ENCODE assay signal across 8 cellular contexts in the genomic region with DNA sequence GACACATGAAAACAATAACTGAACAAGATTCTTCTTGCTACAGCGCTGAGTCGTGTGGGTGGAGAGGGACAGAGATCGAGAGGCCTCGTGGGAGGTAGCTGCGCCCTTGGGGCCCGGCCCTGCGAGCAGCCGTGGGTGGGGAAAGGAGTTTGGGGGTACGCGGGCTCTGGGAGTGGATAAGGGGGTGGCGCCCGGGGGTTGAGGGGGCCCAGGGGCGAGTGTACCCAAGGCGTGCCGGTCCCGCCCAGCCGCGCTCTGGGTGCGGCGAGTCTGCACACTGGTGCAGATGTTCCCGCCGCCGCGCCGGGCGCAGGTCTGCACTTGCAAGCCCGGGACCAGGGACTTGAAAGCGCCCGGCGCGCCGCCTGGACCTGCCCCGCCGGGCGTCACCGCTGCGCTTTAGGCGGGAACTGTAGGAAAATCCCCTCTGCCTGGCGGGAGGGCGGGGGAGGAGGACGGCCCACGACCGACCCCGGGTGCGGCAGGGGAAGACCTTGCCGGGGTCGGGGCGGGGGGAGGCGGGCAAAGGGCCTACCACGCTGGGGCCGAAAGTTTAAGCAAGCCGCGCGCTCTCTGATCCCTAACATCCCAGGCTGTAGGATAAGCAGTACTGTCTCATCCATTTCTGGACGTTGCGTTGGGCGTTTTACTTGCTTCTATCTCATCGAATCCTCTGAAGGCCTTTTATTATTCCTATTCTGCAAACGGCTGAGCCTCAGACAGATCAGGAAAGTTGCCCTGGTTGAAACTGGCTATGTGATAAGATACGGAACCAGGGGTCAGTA. TPM values are rescaled to one million over a fixed set of nuclear protein-coding genes. Genes with fewer than 3 reads are reported as not detected.
DNase-seq lines count a peak whose midpoint lies in the region; ATAC-seq lines count a peak whose summit lies in the region.

No MANE protein-coding gene starts in this region.

- H3K9me3 ChIP-seq in CD8-positive, alpha-beta memory T cell (ENCODE audit: low read length) = no peaks in the 10 kb centered on the region

- DNase-seq in CD8-positive, alpha-beta memory T cell = peak in 2 of 5 donors; percentile 14 to 26
- DNase-seq in activated effector memory CD4-positive, alpha-beta T cell treated with anti-CD3 and anti-CD28 coated beads, Interleukin-2, amount 50 U/mL, for 16 hours = peak; percentile 72
- DNase-seq in left cardiac atrium (peak; percentile 55), skeletal muscle cell (ENCODE audit: low read depth) (no peak), kidney glomerular epithelial cell (lab: John Stamatoyannopoulos, UW) (no peak), NCI-H345 (lab: John Stamatoyannopoulos, UW) (no peak)

- H3K27me3 Mint-ChIP-seq in CD8-positive, alpha-beta memory T cell = peaks cover 39 to 49% of the 10 kb centered on the region in 2 donors
- peaks cover 52% of the 10 kb centered on the region for H3K27me3 Mint-ChIP-seq in IgD-negative memory B cell

- H3K27ac ChIP-seq in CD8-positive, alpha-beta memory T cell (ENCODE audit: low read depth, low read length) = no peak overlapping the region

- peaks cover 16 to 25% (median 19%) of the 10 kb centered on the region in 3 donors for H3K4me1 Mint-ChIP-seq in CD8-positive, alpha-beta memory T cell
- H3K4me1 Mint-ChIP-seq in IgD-negative memory B cell = peaks cover 4 to 13% (median 11%) of the 10 kb centered on the region in 3 donors

- H3K4me3 ChIP-seq in CD8-positive, alpha-beta memory T cell (ENCODE audit: low read length) = peak overlapping the region; percentile 55
- peak overlapping the region; percentile 37 for H3K4me3 ChIP-seq in skeletal muscle cell (ENCODE audit: low read depth, low read length)

- POLR2A ChIA-PET in CD8-positive, alpha-beta memory T cell (lab: Charles Lee) = interaction anchor here (1.0 kb wide), 1 partner anchor 271 kb away, joined by 3 read pairs; a partner anchor contains a TSS

- CTCF ChIA-PET in CD8-positive, alpha-beta memory T cell (lab: Charles Lee) = interaction anchor here (1.0 kb wide), 1 partner anchor 9 kb away, joined by 3 read pairs; a partner anchor contains a TSS

- peak overlapping the region in 1 of 8 donors; percentile 34 for H3K27ac Mint-ChIP-seq in CD8-positive, alpha-beta memory T cell
- H3K27ac Mint-ChIP-seq in IgD-negative memory B cell = no peak overlapping the region

- peaks cover 25% of the 10 kb centered on the region for H3K4me1 ChIP-seq in CD8-positive, alpha-beta memory T cell (ENCODE audit: insufficient read depth, low read length)

- peaks cover 27% of the 10 kb centered on the region for H3K27me3 ChIP-seq in CD8-positive, alpha-beta memory T cell (ENCODE audit: insufficient read depth, low read length, poor library complexity, severe bottlenecking)

- no peaks in the 10 kb centered on the region for H3K36me3 ChIP-seq in CD8-positive, alpha-beta memory T cell (ENCODE audit: insufficient read depth, low read length)

- no peaks in the 10 kb centered on the region for H3K9me3 Mint-ChIP-seq in CD8-positive, alpha-beta memory T cell
- peaks cover 0 to 2% (median 0%) of the 10 kb centered on the region in 3 donors for H3K9me3 Mint-ChIP-seq in IgD-negative memory B cell

- peak overlapping the region; percentile 73 to 88 (median 78) for H3K4me3 Mint-ChIP-seq in CD8-positive, alpha-beta memory T cell
- H3K4me3 Mint-ChIP-seq in IgD-negative memory B cell = peak overlapping the region; percentile 71 to 93 (median 84)

- peak in 1 of 2 donors; percentile 21 for ATAC-seq in left cardiac atrium
- no peak for ATAC-seq in HG03135 (IDR thresholded peaks at IDR 0.05; ENCODE audit: unreplicated experiment)

- no peaks in the 10 kb centered on the region for H3K36me3 Mint-ChIP-seq in CD8-positive, alpha-beta memory T cell
- H3K36me3 Mint-ChIP-seq in IgD-negative memory B cell = no peaks in the 10 kb centered on the region

- intact Hi-C loops in left cardiac atrium (cut with DNase I) = loop anchor here in 1 of 2 donors (2.0 kb wide), 1 partner anchor 83 kb away; no protein-coding TSS in a partner anchor

RNA-seq across cellular contexts. Expression of a gene that starts 1.4 kb away (rescaled TPM):
- under 1 TPM; 0.16 to 0.28 TPM for total RNA-seq in CD8-positive, alpha-beta memory T cell
- polyA plus RNA-seq in CD8-positive, alpha-beta memory T cell = not detected
- polyA plus RNA-seq in IgD-negative memory B cell = not detected
- 10 to 100 TPM; 39.1 to 49.8 TPM for total RNA-seq in left cardiac atrium

RNA-seq across cellular contexts. Expression of a gene that starts 9.8 kb away (rescaled TPM):
- total RNA-seq in CD8-positive, alpha-beta memory T cell = not detected
- polyA plus RNA-seq in CD8-positive, alpha-beta memory T cell = not detected
- not detected for polyA plus RNA-seq in IgD-negative memory B cell
- not detected for total RNA-seq in left cardiac atrium

Comparison
In these comparisons a context has a peak if more than half of its experiments do, and no peak if none do; other contexts are left out.
1. DNase-seq: peak in activated effector memory CD4-positive, alpha-beta T cell treated with anti-CD3 and anti-CD28 coated beads, Interleukin-2, amount 50 U/mL, for 16 hours (single experiment) and left cardiac atrium (single experiment); none in skeletal muscle cell (single experiment), kidney glomerular epithelial cell (single experiment) and NCI-H345 (single experiment).
2. RNA of a gene that starts 1.4 kb away (total RNA-seq): 39.1 to 49.8 TPM in left cardiac atrium; 0.16 to 0.28 TPM in CD8-positive, alpha-beta memory T cell; every median in the first group is over 10 times any median in the second.